Comparison of ENCODE assay signal across 1 cellular context in the genomic region with DNA sequence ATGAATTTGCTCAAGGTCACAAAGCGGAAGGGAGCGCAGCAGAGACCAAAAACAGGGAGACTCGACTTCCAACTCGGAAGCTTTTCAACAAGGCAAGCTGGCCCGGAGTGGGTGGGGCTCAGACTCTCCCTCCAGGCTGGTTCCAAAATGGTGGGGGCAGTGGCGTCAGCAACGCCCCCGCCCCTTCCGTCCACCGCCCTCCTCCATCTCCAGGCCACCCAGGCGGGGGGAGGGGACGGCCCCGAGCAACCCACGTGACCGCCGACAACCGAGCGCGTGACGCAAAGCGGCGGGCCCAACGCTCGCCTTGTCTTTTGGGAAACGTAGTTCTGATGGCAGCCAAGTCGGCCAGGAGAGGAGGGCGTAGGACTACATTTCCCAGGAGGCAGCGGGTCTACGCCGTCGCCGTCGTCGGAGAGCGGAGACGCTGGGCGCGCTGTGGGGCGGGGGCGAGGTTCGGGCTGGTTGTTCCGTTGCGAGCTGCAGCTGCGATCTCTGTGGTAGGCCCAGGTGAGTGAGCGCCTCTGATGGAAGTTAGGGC.
TF ChIP-seq lines count a peak whose summit lies in the region.

A gene with protein sequence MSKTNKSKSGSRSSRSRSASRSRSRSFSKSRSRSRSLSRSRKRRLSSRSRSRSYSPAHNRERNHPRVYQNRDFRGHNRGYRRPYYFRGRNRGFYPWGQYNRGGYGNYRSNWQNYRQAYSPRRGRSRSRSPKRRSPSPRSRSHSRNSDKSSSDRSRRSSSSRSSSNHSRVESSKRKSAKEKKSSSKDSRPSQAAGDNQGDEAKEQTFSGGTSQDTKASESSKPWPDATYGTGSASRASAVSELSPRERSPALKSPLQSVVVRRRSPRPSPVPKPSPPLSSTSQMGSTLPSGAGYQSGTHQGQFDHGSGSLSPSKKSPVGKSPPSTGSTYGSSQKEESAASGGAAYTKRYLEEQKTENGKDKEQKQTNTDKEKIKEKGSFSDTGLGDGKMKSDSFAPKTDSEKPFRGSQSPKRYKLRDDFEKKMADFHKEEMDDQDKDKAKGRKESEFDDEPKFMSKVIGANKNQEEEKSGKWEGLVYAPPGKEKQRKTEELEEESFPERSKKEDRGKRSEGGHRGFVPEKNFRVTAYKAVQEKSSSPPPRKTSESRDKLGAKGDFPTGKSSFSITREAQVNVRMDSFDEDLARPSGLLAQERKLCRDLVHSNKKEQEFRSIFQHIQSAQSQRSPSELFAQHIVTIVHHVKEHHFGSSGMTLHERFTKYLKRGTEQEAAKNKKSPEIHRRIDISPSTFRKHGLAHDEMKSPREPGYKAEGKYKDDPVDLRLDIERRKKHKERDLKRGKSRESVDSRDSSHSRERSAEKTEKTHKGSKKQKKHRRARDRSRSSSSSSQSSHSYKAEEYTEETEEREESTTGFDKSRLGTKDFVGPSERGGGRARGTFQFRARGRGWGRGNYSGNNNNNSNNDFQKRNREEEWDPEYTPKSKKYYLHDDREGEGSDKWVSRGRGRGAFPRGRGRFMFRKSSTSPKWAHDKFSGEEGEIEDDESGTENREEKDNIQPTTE (plus strand): TSS at position 448 of the 541 bp plus-strand sequence. CDS start 58,121 bp downstream, outside the sequence.

TF ChIP-seq in K562, 482 proteins besides CTCF, POLR2A, EP300 and RAD21 (continued from another document and continues in another):
- TF ChIP-seq, protein P1, sequence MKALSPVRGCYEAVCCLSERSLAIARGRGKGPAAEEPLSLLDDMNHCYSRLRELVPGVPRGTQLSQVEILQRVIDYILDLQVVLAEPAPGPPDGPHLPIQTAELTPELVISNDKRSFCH (CRISPR knock-in tag; IDR thresholded peaks at IDR 0.05): no peak
- TF ChIP-seq, protein P1 (tag; IDR thresholded peaks at IDR 0.05): no peak; the same call in 1 of the 2 replicates
- TF ChIP-seq FOXM1 (IDR thresholded peaks at IDR 0.05; ENCODE audit: low read depth) (no peak), FOXM1 (CRISPR knock-in tag; IDR thresholded peaks at IDR 0.05; ENCODE audit: low read depth) (0 out of 2 replicates have a peak, but pooled peaks have one; percentile 45), PCBP1 (IDR thresholded peaks at IDR 0.05; ENCODE audit: low read depth, low read length, poor library complexity, severe bottlenecking) (no peak), CHCHD3 (CRISPR knock-in tag; IDR thresholded peaks at IDR 0.05) (no peak), ZFP36 (IDR thresholded peaks at IDR 0.05; ENCODE audit: low read depth, low read length, partially characterized antibody) (peak; percentile 25), CCNT2 (IDR thresholded peaks at IDR 0.05; ENCODE audit: borderline replicate concordance, extremely low read depth, insufficient read length, low read depth, low read length) (peak; percentile 93), SMAD1 (IDR thresholded peaks at IDR 0.05; ENCODE audit: low read depth, low read length, partially characterized antibody) (peak; percentile 37), ZNF766 (CRISPR knock-in tag; conservative IDR thresholded peaks at IDR 0.05) (peak; percentile 96), NFATC3 (IDR thresholded peaks at IDR 0.05) (no peak), BHLHE40 (IDR thresholded peaks at IDR 0.05; ENCODE audit: low read length) (peak; percentile 90), SIX5 (IDR thresholded peaks at IDR 0.05; ENCODE audit: borderline replicate concordance in 1 of 2, insufficient read depth in 1 of 2, low read depth in 1 of 2, low read length in 2 of 2) (peak; percentile 94 to 97), IRF2 (CRISPR knock-in tag; IDR thresholded peaks at IDR 0.05) (no peak), CEBPB (tag; IDR thresholded peaks at IDR 0.05) (0 out of 2 replicates have a peak, but pooled peaks have one; percentile 49), NCOA2 (IDR thresholded peaks at IDR 0.05; ENCODE audit: partially characterized antibody in 2 of 2) (no peak), RFX5 (IDR thresholded peaks at IDR 0.05; ENCODE audit: low read depth, low read length) (peak; percentile 30; the same call in 1 of the 2 replicates), ZNF695 (CRISPR knock-in tag; IDR thresholded peaks at IDR 0.05) (no peak)
- TF ChIP-seq, protein P2, sequence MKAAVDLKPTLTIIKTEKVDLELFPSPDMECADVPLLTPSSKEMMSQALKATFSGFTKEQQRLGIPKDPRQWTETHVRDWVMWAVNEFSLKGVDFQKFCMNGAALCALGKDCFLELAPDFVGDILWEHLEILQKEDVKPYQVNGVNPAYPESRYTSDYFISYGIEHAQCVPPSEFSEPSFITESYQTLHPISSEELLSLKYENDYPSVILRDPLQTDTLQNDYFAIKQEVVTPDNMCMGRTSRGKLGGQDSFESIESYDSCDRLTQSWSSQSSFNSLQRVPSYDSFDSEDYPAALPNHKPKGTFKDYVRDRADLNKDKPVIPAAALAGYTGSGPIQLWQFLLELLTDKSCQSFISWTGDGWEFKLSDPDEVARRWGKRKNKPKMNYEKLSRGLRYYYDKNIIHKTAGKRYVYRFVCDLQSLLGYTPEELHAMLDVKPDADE (conservative IDR thresholded peaks at IDR 0.05; ENCODE audit: control insufficient read depth, low read depth, low read length): peak; percentile 97
- TF ChIP-seq, protein P3, sequence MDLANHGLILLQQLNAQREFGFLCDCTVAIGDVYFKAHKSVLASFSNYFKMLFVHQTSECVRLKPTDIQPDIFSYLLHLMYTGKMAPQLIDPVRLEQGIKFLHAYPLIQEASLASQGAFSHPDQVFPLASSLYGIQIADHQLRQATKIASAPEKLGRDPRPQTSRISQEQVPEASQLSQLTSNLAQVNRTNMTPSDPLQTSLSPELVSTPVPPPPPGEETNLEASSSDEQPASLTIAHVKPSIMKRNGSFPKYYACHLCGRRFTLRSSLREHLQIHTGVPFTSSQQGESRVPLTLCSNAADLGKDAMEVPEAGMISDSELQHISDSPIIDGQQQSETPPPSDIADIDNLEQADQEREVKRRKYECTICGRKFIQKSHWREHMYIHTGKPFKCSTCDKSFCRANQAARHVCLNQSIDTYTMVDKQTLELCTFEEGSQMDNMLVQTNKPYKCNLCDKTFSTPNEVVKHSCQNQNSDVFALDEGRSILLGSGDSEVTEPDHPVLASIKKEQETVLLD (IDR thresholded peaks at IDR 0.05): peak; percentile 100
- TF ChIP-seq, protein P4, sequence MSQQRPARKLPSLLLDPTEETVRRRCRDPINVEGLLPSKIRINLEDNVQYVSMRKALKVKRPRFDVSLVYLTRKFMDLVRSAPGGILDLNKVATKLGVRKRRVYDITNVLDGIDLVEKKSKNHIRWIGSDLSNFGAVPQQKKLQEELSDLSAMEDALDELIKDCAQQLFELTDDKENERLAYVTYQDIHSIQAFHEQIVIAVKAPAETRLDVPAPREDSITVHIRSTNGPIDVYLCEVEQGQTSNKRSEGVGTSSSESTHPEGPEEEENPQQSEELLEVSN (IDR thresholded peaks at IDR 0.05; ENCODE audit: borderline replicate concordance in 1 of 2, extremely low read depth in 1 of 2, insufficient read depth in 1 of 2, insufficient read length in 1 of 2, low read depth in 1 of 2, low read length in 1 of 2, poor library complexity in 1 of 2, severe bottlenecking in 1 of 2): peak; percentile 37 to 64
- TF ChIP-seq, protein P5, sequence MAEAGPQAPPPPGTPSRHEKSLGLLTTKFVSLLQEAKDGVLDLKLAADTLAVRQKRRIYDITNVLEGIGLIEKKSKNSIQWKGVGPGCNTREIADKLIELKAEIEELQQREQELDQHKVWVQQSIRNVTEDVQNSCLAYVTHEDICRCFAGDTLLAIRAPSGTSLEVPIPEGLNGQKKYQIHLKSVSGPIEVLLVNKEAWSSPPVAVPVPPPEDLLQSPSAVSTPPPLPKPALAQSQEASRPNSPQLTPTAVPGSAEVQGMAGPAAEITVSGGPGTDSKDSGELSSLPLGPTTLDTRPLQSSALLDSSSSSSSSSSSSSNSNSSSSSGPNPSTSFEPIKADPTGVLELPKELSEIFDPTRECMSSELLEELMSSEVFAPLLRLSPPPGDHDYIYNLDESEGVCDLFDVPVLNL (CRISPR knock-in tag; IDR thresholded peaks at IDR 0.05; ENCODE audit: low read depth): peak; percentile 79
- TF ChIP-seq, protein P6, sequence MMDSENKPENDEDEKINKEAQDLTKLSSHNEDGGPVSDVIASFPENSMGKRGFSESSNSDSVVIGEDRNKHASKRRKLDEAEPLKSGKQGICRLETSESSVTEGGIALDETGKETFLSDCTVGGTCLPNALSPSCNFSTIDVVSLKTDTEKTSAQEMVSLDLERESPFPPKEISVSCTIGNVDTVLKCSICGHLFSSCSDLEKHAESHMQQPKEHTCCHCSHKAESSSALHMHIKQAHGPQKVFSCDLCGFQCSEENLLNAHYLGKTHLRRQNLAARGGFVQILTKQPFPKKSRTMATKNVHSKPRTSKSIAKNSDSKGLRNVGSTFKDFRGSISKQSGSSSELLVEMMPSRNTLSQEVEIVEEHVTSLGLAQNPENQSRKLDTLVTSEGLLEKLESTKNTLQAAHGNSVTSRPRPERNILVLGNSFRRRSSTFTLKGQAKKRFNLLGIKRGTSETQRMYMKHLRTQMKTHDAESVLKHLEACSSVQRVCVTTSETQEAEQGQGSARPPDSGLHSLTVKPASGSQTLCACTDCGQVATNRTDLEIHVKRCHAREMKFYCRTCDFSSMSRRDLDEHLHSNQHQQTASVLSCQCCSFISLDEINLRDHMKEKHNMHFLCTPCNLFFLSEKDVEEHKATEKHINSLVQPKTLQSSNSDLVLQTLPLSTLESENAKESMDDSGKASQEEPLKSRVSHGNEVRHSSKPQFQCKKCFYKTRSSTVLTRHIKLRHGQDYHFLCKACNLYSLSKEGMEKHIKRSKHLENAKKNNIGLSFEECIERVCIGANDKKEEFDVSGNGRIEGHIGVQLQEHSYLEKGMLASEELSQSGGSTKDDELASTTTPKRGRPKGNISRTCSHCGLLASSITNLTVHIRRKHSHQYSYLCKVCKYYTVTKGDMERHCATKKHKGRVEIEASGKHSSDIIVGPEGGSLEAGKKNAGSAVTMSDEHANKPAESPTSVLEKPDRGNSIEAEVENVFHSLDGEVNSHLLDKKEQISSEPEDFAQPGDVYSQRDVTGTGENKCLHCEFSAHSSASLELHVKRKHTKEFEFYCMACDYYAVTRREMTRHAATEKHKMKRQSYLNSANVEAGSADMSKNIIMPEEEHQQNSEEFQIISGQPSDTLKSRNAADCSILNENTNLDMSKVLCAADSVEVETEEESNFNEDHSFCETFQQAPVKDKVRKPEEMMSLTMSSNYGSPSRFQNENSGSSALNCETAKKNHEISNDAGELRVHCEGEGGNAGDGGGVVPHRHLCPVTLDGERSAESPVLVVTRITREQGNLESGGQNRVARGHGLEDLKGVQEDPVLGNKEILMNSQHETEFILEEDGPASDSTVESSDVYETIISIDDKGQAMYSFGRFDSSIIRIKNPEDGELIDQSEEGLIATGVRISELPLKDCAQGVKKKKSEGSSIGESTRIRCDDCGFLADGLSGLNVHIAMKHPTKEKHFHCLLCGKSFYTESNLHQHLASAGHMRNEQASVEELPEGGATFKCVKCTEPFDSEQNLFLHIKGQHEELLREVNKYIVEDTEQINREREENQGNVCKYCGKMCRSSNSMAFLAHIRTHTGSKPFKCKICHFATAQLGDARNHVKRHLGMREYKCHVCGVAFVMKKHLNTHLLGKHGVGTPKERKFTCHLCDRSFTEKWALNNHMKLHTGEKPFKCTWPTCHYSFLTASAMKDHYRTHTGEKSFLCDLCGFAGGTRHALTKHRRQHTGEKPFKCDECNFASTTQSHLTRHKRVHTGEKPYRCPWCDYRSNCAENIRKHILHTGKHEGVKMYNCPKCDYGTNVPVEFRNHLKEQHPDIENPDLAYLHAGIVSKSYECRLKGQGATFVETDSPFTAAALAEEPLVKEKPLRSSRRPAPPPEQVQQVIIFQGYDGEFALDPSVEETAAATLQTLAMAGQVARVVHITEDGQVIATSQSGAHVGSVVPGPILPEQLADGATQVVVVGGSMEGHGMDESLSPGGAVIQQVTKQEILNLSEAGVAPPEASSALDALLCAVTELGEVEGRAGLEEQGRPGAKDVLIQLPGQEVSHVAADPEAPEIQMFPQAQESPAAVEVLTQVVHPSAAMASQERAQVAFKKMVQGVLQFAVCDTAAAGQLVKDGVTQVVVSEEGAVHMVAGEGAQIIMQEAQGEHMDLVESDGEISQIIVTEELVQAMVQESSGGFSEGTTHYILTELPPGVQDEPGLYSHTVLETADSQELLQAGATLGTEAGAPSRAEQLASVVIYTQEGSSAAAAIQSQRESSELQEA (IDR thresholded peaks at IDR 0.05; ENCODE audit: low read depth): 0 out of 2 replicates have a peak, but pooled peaks have one; percentile 4
- TF ChIP-seq, protein P7, sequence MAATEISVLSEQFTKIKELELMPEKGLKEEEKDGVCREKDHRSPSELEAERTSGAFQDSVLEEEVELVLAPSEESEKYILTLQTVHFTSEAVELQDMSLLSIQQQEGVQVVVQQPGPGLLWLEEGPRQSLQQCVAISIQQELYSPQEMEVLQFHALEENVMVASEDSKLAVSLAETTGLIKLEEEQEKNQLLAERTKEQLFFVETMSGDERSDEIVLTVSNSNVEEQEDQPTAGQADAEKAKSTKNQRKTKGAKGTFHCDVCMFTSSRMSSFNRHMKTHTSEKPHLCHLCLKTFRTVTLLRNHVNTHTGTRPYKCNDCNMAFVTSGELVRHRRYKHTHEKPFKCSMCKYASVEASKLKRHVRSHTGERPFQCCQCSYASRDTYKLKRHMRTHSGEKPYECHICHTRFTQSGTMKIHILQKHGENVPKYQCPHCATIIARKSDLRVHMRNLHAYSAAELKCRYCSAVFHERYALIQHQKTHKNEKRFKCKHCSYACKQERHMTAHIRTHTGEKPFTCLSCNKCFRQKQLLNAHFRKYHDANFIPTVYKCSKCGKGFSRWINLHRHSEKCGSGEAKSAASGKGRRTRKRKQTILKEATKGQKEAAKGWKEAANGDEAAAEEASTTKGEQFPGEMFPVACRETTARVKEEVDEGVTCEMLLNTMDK (IDR thresholded peaks at IDR 0.05; ENCODE audit: borderline replicate concordance, insufficient read depth, low read depth, low read length, poor library complexity, severe bottlenecking): no peak
- TF ChIP-seq, protein P8, sequence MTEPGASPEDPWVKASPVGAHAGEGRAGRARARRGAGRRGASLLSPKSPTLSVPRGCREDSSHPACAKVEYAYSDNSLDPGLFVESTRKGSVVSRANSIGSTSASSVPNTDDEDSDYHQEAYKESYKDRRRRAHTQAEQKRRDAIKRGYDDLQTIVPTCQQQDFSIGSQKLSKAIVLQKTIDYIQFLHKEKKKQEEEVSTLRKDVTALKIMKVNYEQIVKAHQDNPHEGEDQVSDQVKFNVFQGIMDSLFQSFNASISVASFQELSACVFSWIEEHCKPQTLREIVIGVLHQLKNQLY (CRISPR knock-in tag; conservative IDR thresholded peaks at IDR 0.05): no peak
